12 cellular contexts compared by ENCODE assay signal in the genomic region with DNA sequence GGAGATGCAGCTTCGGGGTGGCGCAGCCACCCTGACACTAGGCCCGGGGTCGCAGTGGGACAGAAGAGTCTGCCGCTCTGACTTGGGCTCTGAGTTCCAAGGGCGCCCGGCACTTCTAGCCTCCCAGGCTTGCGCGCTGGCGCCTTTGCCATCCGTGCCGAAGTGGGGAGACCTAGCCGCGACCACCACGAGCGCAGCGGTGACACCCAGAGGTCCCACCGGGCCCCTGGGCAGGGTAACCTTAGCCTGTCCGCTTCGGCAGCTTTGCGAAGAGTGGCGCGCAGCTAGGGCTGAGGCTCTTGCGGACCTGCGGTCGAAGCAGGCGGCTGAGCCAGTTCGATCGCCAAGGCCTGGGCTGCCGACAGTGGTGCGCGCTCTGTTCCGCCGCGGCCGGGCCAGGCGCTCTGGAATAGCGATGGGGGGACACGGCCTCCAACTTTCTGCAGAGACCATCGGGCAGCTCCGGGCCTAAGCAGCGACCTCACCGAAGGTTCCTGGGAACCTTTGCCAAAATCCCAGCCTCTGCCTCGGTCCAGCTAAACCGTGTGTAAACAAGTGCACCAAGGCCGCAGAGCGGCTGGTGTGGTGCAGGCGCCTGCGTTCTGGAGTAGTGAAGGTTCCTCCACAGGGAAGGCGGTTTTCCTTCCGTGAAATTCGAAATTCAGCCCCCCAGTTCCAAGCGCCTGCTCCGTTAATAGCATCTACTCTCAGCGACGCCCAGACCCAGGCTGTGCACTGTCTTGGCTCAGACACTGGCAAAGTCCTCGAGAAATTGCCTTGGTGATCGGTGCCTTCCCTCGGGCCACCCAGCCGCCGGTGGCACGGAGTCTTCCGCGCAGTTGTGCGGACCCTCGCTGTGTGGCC. TPM values are rescaled to one million over a fixed set of nuclear protein-coding genes. Genes with fewer than 3 reads are reported as not detected.
DNase-seq lines count a peak whose midpoint lies in the region; ATAC-seq, FAIRE-seq and TF ChIP-seq lines count a peak whose summit lies in the region.
"Had no signal": no experiment of that assay in that cellular context is flagged by ENCODE, and none has a peak within 500 bp of the region (broad histone marks: within the 10 kb centered on the region; RNA-seq: fewer than 3 reads in every experiment).

No MANE protein-coding gene starts in this region.

- no peaks in the 10 kb centered on the region; the same call in 2 of the 3 replicates for H3K36me3 Mint-ChIP-seq in GM23338 (ENCODE audit: low read depth)

- DNase-seq in GM23338 (ENCODE audit: low spot score) (peak; percentile 67), astrocyte of the spinal cord (ENCODE audit: low read depth, low spot score) (peak; percentile 26), keratinocyte (ENCODE audit: low read depth, low spot score) (no peak), gastrocnemius medialis (no peak)
- DNase-seq in activated CD4-positive, alpha-beta T cell treated with anti-CD3 and anti-CD28 coated beads for 48 hours = no peak
- DNase-seq: activated CD4-positive, CD25-positive, alpha-beta regulatory T cell treated with anti-CD3 and anti-CD28 coated beads, Interleukin-2, amount 50 U/mL, for 72 hours; NCI-H510A treated with DMSO at 0.1 percent for 48 hours had no signal

- H3K36me3 ChIP-seq in GM23338 (ENCODE audit: insufficient read depth) (no peaks in the 10 kb centered on the region), keratinocyte (ENCODE audit: control insufficient read depth in 2 of 2, extremely low read depth in 1 of 2, insufficient read depth in 2 of 2, low read length in 2 of 2) (no peaks in the 10 kb centered on the region), gastrocnemius medialis (no peaks in the 10 kb centered on the region)
- H3K36me3 ChIP-seq: SJSA1 had no signal

- no peak for TF ChIP-seq POLR2A in gastrocnemius medialis (IDR thresholded peaks at IDR 0.05)

- H3K9me1 ChIP-seq in keratinocyte (ENCODE audit: control insufficient read depth, extremely low read depth, insufficient read depth, low read length) = no peaks in the 10 kb centered on the region

- H3K9me3 Mint-ChIP-seq in GM23338 = peaks cover 14% of the 10 kb centered on the region; the same call in 2 of the 3 replicates

- H3K9me2 ChIP-seq in GM23338 (ENCODE audit: insufficient read depth) = no peaks in the 10 kb centered on the region

- no peaks in the 10 kb centered on the region for H3K79me2 ChIP-seq in GM23338 (replicated peaks; ENCODE audit: insufficient read depth)
- H3K79me2 ChIP-seq in keratinocyte (ENCODE audit: control insufficient read depth, insufficient read depth, low read length) = no peaks in the 10 kb centered on the region

- H3K27me3 Mint-ChIP-seq in GM23338 (ENCODE audit: insufficient read depth, low read depth, poor library complexity) = peaks cover 98% of the 10 kb centered on the region

- H3K4me3 ChIP-seq in GM23338 (peak overlapping the region; percentile 39), astrocyte of the spinal cord (ENCODE audit: low read depth, low read length) (no peak overlapping the region), keratinocyte (ENCODE audit: control insufficient read depth in 2 of 3, extremely low read depth in 1 of 3, insufficient read depth in 2 of 3, low read depth in 1 of 3, low read length in 3 of 3) (no peak overlapping the region), gastrocnemius medialis (peak overlapping the region; percentile 0 to 39 (median 30))
- H3K4me3 ChIP-seq: SJSA1 had no signal

- H3K9ac ChIP-seq in keratinocyte (ENCODE audit: control insufficient read depth, extremely low read depth, insufficient read depth, low read length) = no peak overlapping the region

- H2AFZ ChIP-seq in GM23338 (peak overlapping the region; percentile 56; the same call in 1 of the 2 replicates), keratinocyte (ENCODE audit: control insufficient read depth, low read length) (no peak overlapping the region)

- H3K27ac ChIP-seq in GM23338 (ENCODE audit: low read depth) = no peak overlapping the region
- H3K27ac ChIP-seq in keratinocyte (ENCODE audit: control insufficient read depth, insufficient read depth, low read length) = no peak overlapping the region
- H3K27ac ChIP-seq in gastrocnemius medialis = no peak overlapping the region
- H3K27ac ChIP-seq: SJSA1 had no signal

- peaks cover 52% of the 10 kb centered on the region for H3K4me1 ChIP-seq in GM23338 (ENCODE audit: insufficient read depth)
- H3K4me1 ChIP-seq in keratinocyte (ENCODE audit: control insufficient read depth, extremely low read depth, insufficient read depth, low read length) = no peaks in the 10 kb centered on the region
- H3K4me1 ChIP-seq in gastrocnemius medialis = peaks cover 30 to 31% of the 10 kb centered on the region in 2 donors

- H3K27me3 ChIP-seq in GM23338 (ENCODE audit: insufficient read depth) (peaks cover 100% of the 10 kb centered on the region), keratinocyte (ENCODE audit: control insufficient read depth, extremely low read depth, insufficient read depth, low read length) (peaks cover 88% of the 10 kb centered on the region), gastrocnemius medialis (peaks cover 76 to 100% (median 83%) of the 10 kb centered on the region in 3 donors)

- ATAC-seq in GM23338 (peak; percentile 24), gastrocnemius medialis (no peak), HG03139 (IDR thresholded peaks at IDR 0.05; ENCODE audit: unreplicated experiment) (no peak), HG02623 (IDR thresholded peaks at IDR 0.05; ENCODE audit: unreplicated experiment) (no peak), HG03108 (IDR thresholded peaks at IDR 0.05; ENCODE audit: unreplicated experiment) (no peak)

- FAIRE-seq in keratinocyte (lab: Jason Lieb, UNC) = no peak
- FAIRE-seq: D721Med had no signal

- H3K4me1 Mint-ChIP-seq in GM23338 = peaks cover 42% of the 10 kb centered on the region

- peak overlapping the region; percentile 36; the same call in 2 of the 3 replicates for H3K4me3 Mint-ChIP-seq in GM23338

- intact Hi-C loops in gastrocnemius medialis (cut with DNase I; ENCODE audit: low total_unique reads) = no loop called here

- peaks cover 14% of the 10 kb centered on the region for H4K20me1 ChIP-seq in GM23338 (replicated peaks; ENCODE audit: insufficient read depth)
- peaks cover 3% of the 10 kb centered on the region for H4K20me1 ChIP-seq in keratinocyte (ENCODE audit: control insufficient read depth, extremely low read depth, insufficient read depth, low read length)

- peaks cover 19% of the 10 kb centered on the region; the same call in 1 of the 2 replicates for H3F3A ChIP-seq in GM23338 (replicated peaks; ENCODE audit: low read depth)

- no peak overlapping the region for H3K27ac Mint-ChIP-seq in GM23338

- H3K4me2 ChIP-seq in GM23338 (peak overlapping the region; percentile 66; the same call in 1 of the 2 replicates), keratinocyte (ENCODE audit: control insufficient read depth, extremely low read depth, insufficient read depth, low read depth, low read length) (peak overlapping the region; percentile 10)

- H3K9me3 ChIP-seq in keratinocyte (ENCODE audit: control insufficient read depth, low read depth, low read length) (no peaks in the 10 kb centered on the region), gastrocnemius medialis (no peaks in the 10 kb centered on the region)

- in situ Hi-C loops in astrocyte of the spinal cord (cut with HindIII; ENCODE audit: low sequenced_read_pairs) (no loop called here), gastrocnemius medialis (cut with MboI; ENCODE audit: low sequenced_read_pairs in 4 of 4) (no loop called here)

- TF ChIP-seq CTCF in GM23338 (conservative IDR thresholded peaks at IDR 0.05; ENCODE audit: low read depth in 2 of 2) (no peak), astrocyte of the spinal cord (IDR thresholded peaks at IDR 0.05; ENCODE audit: low read depth, low read length) (no peak), keratinocyte (optimal IDR thresholded peaks at IDR 0.05 in 1 of 3, IDR thresholded peaks at IDR 0.05 in 1 of 3, conservative IDR thresholded peaks at IDR 0.05 in 1 of 3; ENCODE audit: extremely low read depth in 1 of 3, insufficient read depth in 2 of 3, low read length in 3 of 3) (no peak), gastrocnemius medialis (IDR thresholded peaks at IDR 0.05 in 4 of 5, conservative IDR thresholded peaks at IDR 0.05 in 1 of 5) (no peak)

- dilution Hi-C loops in keratinocyte (cut with MboI; ENCODE audit: extremely low pct_ligation_motif_present, low sequenced_read_pairs) = no loop called here

TF ChIP-seq in GM23338, 12 proteins besides CTCF, POLR2A, EP300 and RAD21 (continues in another document):
- TF ChIP-seq EZH2phosphoT487 (IDR thresholded peaks at IDR 0.05; ENCODE audit: unreplicated experiment) = peak; percentile 91
- peak; percentile 79 for TF ChIP-seq EZH2 (IDR thresholded peaks at IDR 0.05; ENCODE audit: low read depth, unreplicated experiment)

RNA-seq across cellular contexts. Expression of a gene that starts 7.4 kb away (rescaled TPM):
- total RNA-seq in GM23338 (2014; rRNA removed; shearing (Covaris generic)) = 0.83 TPM in 1 of 2 replicates, not detected in the other
- not detected in 2 replicates for polyA plus RNA-seq in GM23338 (2016; fragmentation: Nextera tagmentation; extraction: Ambion mirVana)
- not detected in 3 replicates for polyA plus RNA-seq in keratinocyte
- polyA plus RNA-seq in keratinocyte (2011; ENCODE audit: low read depth) = not detected
- polyA plus RNA-seq in keratinocyte (2011; cell fraction: cytosol; rRNA removed) = not detected in 2 replicates
- polyA plus RNA-seq in keratinocyte (2011; cell fraction: nucleus; rRNA removed) = not detected in 2 replicates
- polyA plus RNA-seq in keratinocyte (2012; ENCODE audit: low replicate concordance) = not detected in 2 replicates
- polyA minus RNA-seq in keratinocyte = not detected in 3 replicates
- not detected for polyA minus RNA-seq in keratinocyte (2011; cell fraction: cytosol; rRNA and poly(A)+ RNA removed)
- not detected in 2 replicates for polyA minus RNA-seq in keratinocyte (2011; cell fraction: nucleus; rRNA and poly(A)+ RNA removed)
- total RNA-seq in gastrocnemius medialis = not detected
- total RNA-seq: SJSA1 had no signal

Comparison
In these comparisons a context has a peak if more than half of its experiments do, and no peak if none do; other contexts are left out.
1. DNase-seq: peak in GM23338 (single experiment) and astrocyte of the spinal cord (single experiment); none in keratinocyte (single experiment), gastrocnemius medialis (0 of 2) and activated CD4-positive, alpha-beta T cell treated with anti-CD3 and anti-CD28 coated beads for 48 hours (single experiment).
2. H3K4me3 ChIP-seq: peak in GM23338 (single experiment) and gastrocnemius medialis (4 of 4); none in astrocyte of the spinal cord (single experiment) and keratinocyte (0 of 3).